Comparison of ENCODE assay signal across 26 cellular contexts in genomic region chr10:107545717-107546116, GRCh38.
DNase-seq lines count a peak whose midpoint lies in the region; ATAC-seq and TF ChIP-seq lines count a peak whose summit lies in the region.
"Had no signal": no experiment of that assay in that cellular context is flagged by ENCODE, and none has a peak within 500 bp of the region (broad histone marks: within the 10 kb centered on the region; RNA-seq: fewer than 3 reads in every experiment).

No MANE protein-coding gene starts in this region.

- no peak overlapping the region for H2BK5ac ChIP-seq in mesenchymal stem cell (ENCODE audit: low read depth, low read length, poor library complexity, severe bottlenecking)

- H2AFZ ChIP-seq in mammary epithelial cell (ENCODE audit: low read depth, low read length) (peak overlapping the region; percentile 91), mesenchymal stem cell (ENCODE audit: low read depth, low read length) (no peak overlapping the region)
- H2AFZ ChIP-seq: parathyroid adenoma had no signal

- H3K4me1 ChIP-seq in heart right ventricle = no peaks in the 10 kb centered on the region
- H3K4me1 ChIP-seq in mammary epithelial cell (ENCODE audit: insufficient read depth, low read length) = peaks cover 19% of the 10 kb centered on the region
- peaks cover 5% of the 10 kb centered on the region for H3K4me1 ChIP-seq in mesenchymal stem cell (ENCODE audit: control insufficient read depth, insufficient read depth, low read depth, low read length)
- H3K4me1 ChIP-seq: ascending aorta, parathyroid adenoma, right atrium auricular region, uterus had no signal

- in situ Hi-C loops in mammary epithelial cell (cut with MboI; ENCODE audit: low sequenced_read_pairs in 2 of 2) = no loop called here

- CTCF ChIA-PET in mammary epithelial cell (lab: Charles Lee; ENCODE audit: low non-redundant PET) = interaction anchor here (0.7 kb wide), 1 partner anchor 269 kb away, joined by 6 read pairs; no protein-coding TSS in a partner anchor

- H3K18ac ChIP-seq in mesenchymal stem cell (ENCODE audit: low read depth in 1 of 2, low read length in 2 of 2) = peak overlapping the region; percentile 71 to 100

- H3K9ac ChIP-seq in mammary epithelial cell (ENCODE audit: insufficient read depth, low read length) (no peak overlapping the region), mesenchymal stem cell (ENCODE audit: low read length) (no peak overlapping the region)
- H3K9ac ChIP-seq: parathyroid adenoma had no signal

- peak overlapping the region; percentile 88 to 95 for H3K4ac ChIP-seq in mesenchymal stem cell (ENCODE audit: low read depth in 1 of 2, low read length in 2 of 2)

- H4K91ac ChIP-seq in mesenchymal stem cell (ENCODE audit: low read length) = peak overlapping the region; percentile 99

- no peak overlapping the region for H2BK120ac ChIP-seq in mesenchymal stem cell (ENCODE audit: low read depth, low read length)

- ATAC-seq in left ventricle myocardium superior (no peak), heart right ventricle (no peak), GM21390 (IDR thresholded peaks at IDR 0.05; ENCODE audit: unreplicated experiment) (no peak), HG02678 (IDR thresholded peaks at IDR 0.05; ENCODE audit: unreplicated experiment) (no peak)
- ATAC-seq: activated CD4-positive, alpha-beta T cell treated with anti-CD3 and anti-CD28 coated beads for 36 hours; activated CD8-positive, alpha-beta T cell treated with anti-CD3 and anti-CD28 coated beads, Interleukin-2, amount 10 ng/mL, durations not matched to agents 7 days and 5 days; stimulated activated memory B cell treated with anti-CD40 and anti-IgM and Interleukin-4, amounts not matched to agents 10 μg/mL and 1 μg/mL and 100 μg/mL, for 72 hours had no signal

- intact Hi-C loops in left ventricle myocardium superior (cut with micrococcal nuclease) (no loop called here), heart right ventricle (cut with DNase I) (no loop called here), mammary epithelial cell (cut with micrococcal nuclease) (loop anchor here (1.0 to 10.0 kb wide), 3 partner anchors 71 to 429 kb away; no protein-coding TSS in a partner anchor)

- peaks cover 0 to 5% (median 0%) of the 10 kb centered on the region in 7 donors for H3K27me3 ChIP-seq in heart right ventricle
- H3K27me3 ChIP-seq in mammary epithelial cell (ENCODE audit: insufficient read depth, low read length) = no peaks in the 10 kb centered on the region
- H3K27me3 ChIP-seq in mesenchymal stem cell (ENCODE audit: control insufficient read depth in 1 of 2, insufficient read depth in 1 of 2, low read length in 2 of 2) = no peaks in the 10 kb centered on the region
- H3K27me3 ChIP-seq: ascending aorta, right atrium auricular region, uterus had no signal

- peak overlapping the region; percentile 77 to 100 for H2BK12ac ChIP-seq in mesenchymal stem cell (ENCODE audit: low read length in 2 of 2)

- no peak overlapping the region for H2BK15ac ChIP-seq in mesenchymal stem cell (ENCODE audit: low read depth, poor library complexity, severe bottlenecking)

- H3K79me2 ChIP-seq in mammary epithelial cell (ENCODE audit: insufficient read depth, low read length) = no peaks in the 10 kb centered on the region
- H3K79me2 ChIP-seq: parathyroid adenoma had no signal

- 96% methylated on average over 18 of the region's 18 CpGs for WGBS in heart right ventricle, 2 donors
- 9% methylated on average over 10 of the region's 18 CpGs for WGBS in mammary epithelial cell (ENCODE audit: low coverage, missing lambda C conversion rate)
- 95% methylated on average over 18 of the region's 18 CpGs for WGBS in mesenchymal stem cell

- H3K4me3 ChIP-seq in heart right ventricle (no peak overlapping the region), mammary epithelial cell (replicated peaks in 1 of 3; ENCODE audit: insufficient read depth in 1 of 3, low read depth in 2 of 3, low read length in 3 of 3) (peak overlapping the region; percentile 26 to 39 (median 36)), mesenchymal stem cell (ENCODE audit: insufficient read depth in 1 of 2, low read depth in 1 of 2, low read length in 2 of 2) (no peak overlapping the region)
- H3K4me3 ChIP-seq: ascending aorta, lung, right atrium auricular region, uterus had no signal

- peak overlapping the region; percentile 21 for H2AK5ac ChIP-seq in mesenchymal stem cell (ENCODE audit: low read length, severe bottlenecking)

- H3K14ac ChIP-seq in mesenchymal stem cell (ENCODE audit: low read length in 2 of 2) = peak overlapping the region in 1 of 2 experiments; percentile 96

- H3K23ac ChIP-seq in mesenchymal stem cell (ENCODE audit: low read length in 2 of 2) = no peak overlapping the region

- H3K27ac ChIP-seq in heart right ventricle (no peak overlapping the region), mammary epithelial cell (ENCODE audit: insufficient read depth, low read depth, low read length) (peak overlapping the region; percentile 74), mesenchymal stem cell (ENCODE audit: low read length, poor library complexity, severe bottlenecking) (no peak overlapping the region)
- H3K27ac ChIP-seq: ascending aorta, parathyroid adenoma, right atrium auricular region, uterus had no signal

- TSS peak; percentile 92 for BruUV-seq in mammary epithelial cell (replicated peaks; lab: Mats Ljungman, UMichigan)

- H4K8ac ChIP-seq in mesenchymal stem cell (ENCODE audit: low read length) = peak overlapping the region; percentile 92

- H3K9me3 ChIP-seq in heart right ventricle = peaks cover 0 to 12% (median 0%) of the 10 kb centered on the region in 11 donors
- H3K9me3 ChIP-seq in mammary epithelial cell (replicated peaks; ENCODE audit: insufficient read depth, low read length) = no peaks in the 10 kb centered on the region
- H3K9me3 ChIP-seq in mesenchymal stem cell (ENCODE audit: control insufficient read depth, low read length) = peaks cover 3% of the 10 kb centered on the region
- H3K9me3 ChIP-seq: ascending aorta, right atrium auricular region, uterus had no signal

- H3K36me3 ChIP-seq in heart right ventricle (no peaks in the 10 kb centered on the region), mammary epithelial cell (ENCODE audit: insufficient read depth, low read length) (no peaks in the 10 kb centered on the region), mesenchymal stem cell (ENCODE audit: control insufficient read depth in 1 of 2, insufficient read depth in 2 of 2, low read depth in 1 of 2, low read length in 2 of 2) (no peaks in the 10 kb centered on the region)
- H3K36me3 ChIP-seq: ascending aorta, right atrium auricular region, uterus had no signal

- H3K79me1 ChIP-seq in mesenchymal stem cell (replicated peaks; ENCODE audit: low read length, poor library complexity, severe bottlenecking) = no peaks in the 10 kb centered on the region

- dilution Hi-C loops in mammary epithelial cell (cut with HindIII; ENCODE audit: low sequenced_read_pairs) = no loop called here

- peak overlapping the region; percentile 90 for H3K4me2 ChIP-seq in mammary epithelial cell (ENCODE audit: insufficient read depth, low read depth, low read length)
- no peak overlapping the region for H3K4me2 ChIP-seq in mesenchymal stem cell (ENCODE audit: low read length, poor library complexity, severe bottlenecking)

- H4K20me1 ChIP-seq in mammary epithelial cell (ENCODE audit: insufficient read depth, low read length) = no peaks in the 10 kb centered on the region

- DNase-seq in left ventricle myocardium superior (peak; percentile 15), heart right ventricle (no peak), mammary epithelial cell (peak; percentile 60), mesenchymal stem cell (no peak), LoVo (ENCODE audit: low spot score) (no peak)
- DNase-seq in stimulated activated naive CD4-positive, alpha-beta T cell treated with Interleukin-2 at 50 U/mL for 16 hours (lab: John Stamatoyannopoulos, UW) = no peak
- DNase-seq: activated CD4-positive, alpha-beta T cell treated with anti-CD3 and anti-CD28 coated beads for 36 hours; activated CD8-positive, alpha-beta T cell treated with anti-CD3 and anti-CD28 coated beads, Interleukin-2, amount 10 ng/mL, durations not matched to agents 7 days and 5 days; activated effector memory CD4-positive, alpha-beta T cell treated with Interleukin-2 at 50 U/mL for 16 hours; activated naive CD8-positive, alpha-beta T cell treated with anti-CD3 and anti-CD28 coated beads for 36 hours; CD4-positive, alpha-beta T cell; NCI-H1105; NCI-H2029; NCI-H526; nephron progenitor cell; stimulated activated CD4-positive, alpha-beta T cell treated with anti-CD3 and anti-CD28 coated beads, Interleukin-12 subunit alpha, Interleukin-12 subunit beta, amount 100 ng/mL, for 4 hours; stimulated activated CD4-positive, alpha-beta T cell treated with anti-CD3 and anti-CD28 coated beads, Interleukin-4, amount 100 ng/mL, for 4 hours; T-helper 2 cell; uterus had no signal

- TF ChIP-seq CTCF in heart right ventricle (IDR thresholded peaks at IDR 0.05) (no peak), mammary epithelial cell (conservative IDR thresholded peaks at IDR 0.05 in 1 of 2, IDR thresholded peaks at IDR 0.05 in 1 of 2; ENCODE audit: extremely low read depth in 1 of 2, insufficient read depth in 1 of 2, low read depth in 1 of 2, low read length in 2 of 2) (no peak)

Comparison
In these comparisons a context has a peak if more than half of its experiments do, and no peak if none do; other contexts are left out.
1. DNase-seq: peak in left ventricle myocardium superior (single experiment) and mammary epithelial cell (single experiment); none in heart right ventricle (0 of 2), mesenchymal stem cell (single experiment), LoVo (single experiment) and stimulated activated naive CD4-positive, alpha-beta T cell treated with Interleukin-2 at 50 U/mL for 16 hours (single experiment).
2. H3K4me3 ChIP-seq: peak in mammary epithelial cell (3 of 3); none in heart right ventricle (0 of 10) and mesenchymal stem cell (0 of 2).